Comparison of ENCODE assay signal across 16 cellular contexts in the genomic region with DNA sequence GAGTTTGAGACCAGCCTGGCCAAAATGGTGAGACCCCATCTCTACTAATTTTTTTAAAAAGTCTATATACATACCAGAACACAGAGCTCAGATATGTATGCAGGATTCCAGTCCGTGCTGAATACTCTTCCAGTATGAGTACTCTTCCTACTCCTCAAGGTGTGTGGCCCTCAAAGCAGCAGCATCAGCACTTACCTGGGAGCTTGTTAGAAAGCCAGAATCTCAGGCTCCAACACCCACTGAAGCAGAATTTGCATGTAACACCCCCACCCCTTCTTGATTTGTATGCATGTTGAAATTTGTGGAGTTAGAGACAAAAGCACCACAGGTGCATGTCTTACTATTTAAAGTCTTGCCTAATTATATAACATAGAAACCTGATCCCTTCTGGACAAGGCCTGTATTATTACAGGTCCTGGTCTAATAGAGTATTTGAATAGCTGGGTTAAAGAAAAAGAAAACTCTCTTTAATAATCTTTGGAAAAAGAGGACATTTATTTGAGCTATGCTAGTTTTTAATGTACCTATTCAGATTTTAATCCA. TPM values are rescaled to one million over a fixed set of nuclear protein-coding genes. Genes with fewer than 3 reads are reported as not detected.
DNase-seq lines count a peak whose midpoint lies in the region; ATAC-seq, FAIRE-seq and TF ChIP-seq lines count a peak whose summit lies in the region.
"Had no signal": no experiment of that assay in that cellular context is flagged by ENCODE, and none has a peak within 500 bp of the region (broad histone marks: within the 10 kb centered on the region; RNA-seq: fewer than 3 reads in every experiment).

No MANE protein-coding gene starts in this region.

- H3K9ac ChIP-seq in IMR-90 (ENCODE audit: low read depth, low read length) = no peak overlapping the region

- no peaks in the 10 kb centered on the region for H3K36me3 ChIP-seq in IMR-90 (ENCODE audit: control insufficient read depth, insufficient read depth, low read length)
- H3K36me3 ChIP-seq in effector memory CD4-positive, alpha-beta T cell (ENCODE audit: control insufficient read depth, insufficient read depth, low read length) = no peaks in the 10 kb centered on the region
- H3K36me3 ChIP-seq in pancreas = no peaks in the 10 kb centered on the region
- H3K36me3 ChIP-seq: BE2C, neutrophil had no signal

- no peaks in the 10 kb centered on the region; a peak in 1 of 4 replicates for H3K79me1 ChIP-seq in IMR-90 (ENCODE audit: low read depth in 1 of 2, low read length in 2 of 2)

- peak; percentile 18; the same call in 1 of the 2 replicates for ATAC-seq in IMR-90 (ENCODE audit: low read depth)
- no peak for ATAC-seq in pancreas

- peak overlapping the region; percentile 91 for H2BK20ac ChIP-seq in IMR-90 (ENCODE audit: low read depth, low read length)

- H2BK15ac ChIP-seq in IMR-90 (ENCODE audit: low read depth, low read length) = peak overlapping the region; percentile 20; the same call in 1 of the 3 replicates

- in situ Hi-C loops in IMR-90 (cut with MboI; ENCODE audit: low sequenced_read_pairs) = no loop called here

- no peak overlapping the region for H3K4me2 ChIP-seq in IMR-90 (ENCODE audit: low read depth, low read length)

- POLR2A ChIA-PET in IMR-90 (lab: Charles Lee; ENCODE audit: unreplicated experiment) = no interaction called here

- no peak for FAIRE-seq in pancreas (lab: Jason Lieb, UNC)
- FAIRE-seq: colon had no signal

- H3K27ac ChIP-seq in IMR-90 (ENCODE audit: insufficient read depth, low read length) (peak overlapping the region; percentile 74; the same call in 1 of the 2 replicates), epithelial cell of prostate (peak overlapping the region; percentile 55), skin epidermis (peak overlapping the region in 17 of 21 experiments; percentile 16 to 76 (median 63)), pancreas (no peak overlapping the region)
- no peak overlapping the region for H3K27ac ChIP-seq in effector memory CD4-positive, alpha-beta T cell (ENCODE audit: insufficient read depth, low read length, poor library complexity, severe bottlenecking)
- H3K27ac ChIP-seq: neutrophil had no signal

- TF ChIP-seq POLR2A in IMR-90 (IDR thresholded peaks at IDR 0.05; ENCODE audit: low read depth, low read length) = no peak

- BruUV-seq in IMR-90 (replicated peaks; lab: Mats Ljungman, UMichigan) = no TSS peak

- peak overlapping the region; percentile 44; the same call in 1 of the 2 replicates for H4K91ac ChIP-seq in IMR-90 (ENCODE audit: insufficient read depth, low read depth, low read length)

- TF ChIP-seq RAD21 in IMR-90 (IDR thresholded peaks at IDR 0.05; ENCODE audit: low read length) = no peak

- dilution Hi-C loops in IMR-90 (cut with HindIII; ENCODE audit: low sequenced_read_pairs, unreplicated experiment) = no loop called here

- peak overlapping the region; percentile 81; the same call in 1 of the 2 replicates for H3K14ac ChIP-seq in IMR-90 (replicated peaks; ENCODE audit: low read depth, low read length)

- H2AK5ac ChIP-seq in IMR-90 (ENCODE audit: low read depth, low read length) = peak overlapping the region; percentile 76; the same call in 1 of the 2 replicates

- no peak overlapping the region for H2AK9ac ChIP-seq in IMR-90 (replicated peaks; ENCODE audit: low read depth, low read length, poor library complexity)

- CTCF ChIA-PET in IMR-90 (lab: Yijun Ruan, JAX) = no interaction called here

- H4K5ac ChIP-seq in IMR-90 (ENCODE audit: low read depth, low read length) = peak overlapping the region; percentile 80

- peaks cover 7% of the 10 kb centered on the region for H3K4me1 ChIP-seq in IMR-90 (ENCODE audit: control insufficient read depth, insufficient read depth, low read length)
- H3K4me1 ChIP-seq in effector memory CD4-positive, alpha-beta T cell (ENCODE audit: control insufficient read depth, insufficient read depth, low read length, poor library complexity, severe bottlenecking) = no peaks in the 10 kb centered on the region
- H3K4me1 ChIP-seq in pancreas = peaks cover 0 to 14% (median 7%) of the 10 kb centered on the region in 3 donors
- H3K4me1 ChIP-seq: BE2C had no signal

- H3K4ac ChIP-seq in IMR-90 (ENCODE audit: low read depth, low read length) = peak overlapping the region; percentile 44

- intact Hi-C loops in IMR-90 (cut with micrococcal nuclease) (loop anchor here (5.0 kb wide), 1 partner anchor 37 kb away; no protein-coding TSS in a partner anchor), pancreas (cut with DNase I) (no loop called here)

- peak overlapping the region; percentile 65 for H2BK5ac ChIP-seq in IMR-90 (ENCODE audit: low read depth, low read length, poor library complexity, severe bottlenecking)

- no CpG with 5 or more reads among the region's 1 CpG for WGBS in IMR-90 (ENCODE audit: extremely low coverage in 2 of 2, insufficient read length in 1 of 2), 2 experiments
- WGBS in pancreas, 2 donors = 89 to 97% methylated on average over 1 of the region's 1 CpG

- H3K18ac ChIP-seq in IMR-90 (ENCODE audit: low read depth, low read length) = peak overlapping the region; percentile 82

- H3K9me1 ChIP-seq in IMR-90 (ENCODE audit: insufficient read depth, low read length) = peaks cover 8% of the 10 kb centered on the region; the same call in 1 of the 2 replicates

- H2AFZ ChIP-seq in IMR-90 (replicated peaks; ENCODE audit: low read length, poor library complexity) = no peak overlapping the region

- DNase-seq in IMR-90 (no peak), NCI-H526 (lab: John Stamatoyannopoulos, UW) (peak; percentile 89 to 90), epithelial cell of prostate (ENCODE audit: low read depth, low spot score) (no peak), NCI-H2107 (lab: John Stamatoyannopoulos, UW) (no peak), SKM-1 treated with dmso at 0.1 percent for 144 hours (lab: John Stamatoyannopoulos, UW; ENCODE audit: unreplicated experiment) (no peak), pancreas (no peak)
- DNase-seq in effector memory CD4-positive, alpha-beta T cell = no peak
- DNase-seq: activated CD8-positive, alpha-beta memory T cell treated with anti-CD3 and anti-CD28 coated beads for 24 hours; amniotic stem cell; BE2C; mesendoderm; NCI-H2171; T-helper 1 cell had no signal

- H3K23ac ChIP-seq in IMR-90 (ENCODE audit: low read depth, low read length) = no peak overlapping the region

- H2BK120ac ChIP-seq in IMR-90 (ENCODE audit: low read depth, low read length) = peak overlapping the region; percentile 33

- no peak for TF ChIP-seq CTCF in IMR-90 (conservative IDR thresholded peaks at IDR 0.05; ENCODE audit: low read depth, low read length)
- TF ChIP-seq CTCF in pancreas (IDR thresholded peaks at IDR 0.05) = no peak

- H3K56ac ChIP-seq in IMR-90 (ENCODE audit: extremely low read depth, insufficient read depth, low read length) = no peak overlapping the region

- H3K4me3 ChIP-seq in IMR-90 (ENCODE audit: insufficient read depth, low read depth, low read length) (no peak overlapping the region), skin epidermis (peak overlapping the region in 3 of 7 experiments; percentile 6 to 13 (median 10)), pancreas (no peak overlapping the region)
- no peak overlapping the region for H3K4me3 ChIP-seq in effector memory CD4-positive, alpha-beta T cell (ENCODE audit: insufficient read depth, low read depth, low read length, poor library complexity, severe bottlenecking)

- no peaks in the 10 kb centered on the region for H3K27me3 ChIP-seq in IMR-90 (ENCODE audit: control insufficient read depth, insufficient read depth, low read length)
- H3K27me3 ChIP-seq in effector memory CD4-positive, alpha-beta T cell (replicated peaks; ENCODE audit: control insufficient read depth, insufficient read depth, low read length, poor library complexity, severe bottlenecking) = no peaks in the 10 kb centered on the region
- no peaks in the 10 kb centered on the region for H3K27me3 ChIP-seq in pancreas
- H3K27me3 ChIP-seq: BE2C, neutrophil had no signal

- H4K8ac ChIP-seq in IMR-90 (ENCODE audit: low read depth in 2 of 2, low read length in 2 of 2) = no peak overlapping the region; a peak in 1 of 4 replicates

- H3K9me3 ChIP-seq in IMR-90 (ENCODE audit: control insufficient read depth, insufficient read depth, low read length) (no peaks in the 10 kb centered on the region), pancreas (no peaks in the 10 kb centered on the region)
- H3K9me3 ChIP-seq in effector memory CD4-positive, alpha-beta T cell (ENCODE audit: control insufficient read depth, low read length) = no peaks in the 10 kb centered on the region
- H3K9me3 ChIP-seq: BE2C, neutrophil had no signal

- no peaks in the 10 kb centered on the region for H4K20me1 ChIP-seq in IMR-90 (ENCODE audit: insufficient read depth, low read length)

TF ChIP-seq in IMR-90, 13 proteins besides CTCF, POLR2A, EP300 and RAD21 (continues in another document):
- TF ChIP-seq, protein P1, sequence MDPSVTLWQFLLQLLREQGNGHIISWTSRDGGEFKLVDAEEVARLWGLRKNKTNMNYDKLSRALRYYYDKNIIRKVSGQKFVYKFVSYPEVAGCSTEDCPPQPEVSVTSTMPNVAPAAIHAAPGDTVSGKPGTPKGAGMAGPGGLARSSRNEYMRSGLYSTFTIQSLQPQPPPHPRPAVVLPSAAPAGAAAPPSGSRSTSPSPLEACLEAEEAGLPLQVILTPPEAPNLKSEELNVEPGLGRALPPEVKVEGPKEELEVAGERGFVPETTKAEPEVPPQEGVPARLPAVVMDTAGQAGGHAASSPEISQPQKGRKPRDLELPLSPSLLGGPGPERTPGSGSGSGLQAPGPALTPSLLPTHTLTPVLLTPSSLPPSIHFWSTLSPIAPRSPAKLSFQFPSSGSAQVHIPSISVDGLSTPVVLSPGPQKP (IDR thresholded peaks at IDR 0.05; ENCODE audit: borderline replicate concordance, low read depth, low read length) = no peak
- TF ChIP-seq SMC3 (IDR thresholded peaks at IDR 0.05; ENCODE audit: low read depth, low read length) = no peak
- TF ChIP-seq, protein P2, sequence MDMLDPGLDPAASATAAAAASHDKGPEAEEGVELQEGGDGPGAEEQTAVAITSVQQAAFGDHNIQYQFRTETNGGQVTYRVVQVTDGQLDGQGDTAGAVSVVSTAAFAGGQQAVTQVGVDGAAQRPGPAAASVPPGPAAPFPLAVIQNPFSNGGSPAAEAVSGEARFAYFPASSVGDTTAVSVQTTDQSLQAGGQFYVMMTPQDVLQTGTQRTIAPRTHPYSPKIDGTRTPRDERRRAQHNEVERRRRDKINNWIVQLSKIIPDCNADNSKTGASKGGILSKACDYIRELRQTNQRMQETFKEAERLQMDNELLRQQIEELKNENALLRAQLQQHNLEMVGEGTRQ (IDR thresholded peaks at IDR 0.05; ENCODE audit: low read depth, low read length) = no peak
- no peak for TF ChIP-seq BHLHE40 (IDR thresholded peaks at IDR 0.05; ENCODE audit: low read depth, low read length)
- TF ChIP-seq FOS (IDR thresholded peaks at IDR 0.05; ENCODE audit: low read depth, low read length) = no peak
- no peak for TF ChIP-seq RFX5 (IDR thresholded peaks at IDR 0.05; ENCODE audit: low read depth, low read length)
- TF ChIP-seq MAZ (IDR thresholded peaks at IDR 0.05; ENCODE audit: borderline replicate concordance, low read depth, low read length) = no peak

RNA-seq across cellular contexts. Expression of a gene that starts 50.3 kb away (rescaled TPM):
- total RNA-seq in IMR-90 (2012; rRNA removed) (72.8 and 83.5 TPM in 2 replicates), pancreas (10 to 100 TPM; 20.8 to 48.4 (median 31.4) TPM)
- polyA plus RNA-seq in IMR-90 (2012; rRNA removed) (64.7 and 72.7 TPM in 2 replicates), pancreas (10 to 100 TPM; 22.5 to 33.4 TPM)
- polyA plus RNA-seq in IMR-90 (2012; cell fraction: cytosol; rRNA removed) = 24.4 and 31.1 TPM in 2 replicates
- polyA plus RNA-seq in IMR-90 (2012; cell fraction: nucleus; rRNA removed; ENCODE audit: low replicate concordance) = 12.9 and 91.4 TPM in 2 replicates

Comparison
In these comparisons a context has a peak if more than half of its experiments do, and no peak if none do; other contexts are left out.
1. DNase-seq: peak in NCI-H526 (2 of 2); none in IMR-90 (single experiment), epithelial cell of prostate (single experiment), NCI-H2107 (single experiment), SKM-1 treated with dmso at 0.1 percent for 144 hours (single experiment), effector memory CD4-positive, alpha-beta T cell (0 of 3) and pancreas (0 of 6).
2. H3K27ac ChIP-seq: peak in IMR-90 (single experiment), epithelial cell of prostate (single experiment) and skin epidermis (17 of 21); none in effector memory CD4-positive, alpha-beta T cell (single experiment) and pancreas (0 of 4).